ENCODE assay signal across 14 cellular contexts in genomic region chr13:73952683-73953082, GRCh38.
DNase-seq lines count a peak whose midpoint lies in the region; ATAC-seq and TF ChIP-seq lines count a peak whose summit lies in the region.
"Had no signal": no experiment of that assay in that cellular context is flagged by ENCODE, and none has a peak within 500 bp of the region (broad histone marks: within the 10 kb centered on the region; RNA-seq: fewer than 3 reads in every experiment).

No MANE protein-coding gene starts in this region.

- CTCF ChIA-PET in CD8-positive, alpha-beta T cell (lab: Charles Lee), result interaction anchor here (1.4 kb wide), 1 partner anchor 335 kb away, joined by 4 read pairs; no protein-coding TSS in a partner anchor
- CTCF ChIA-PET in naive thymus-derived CD4-positive, alpha-beta T cell (lab: Charles Lee), result interaction anchor here (0.6 to 1.9 kb wide), 3 partner anchors 8 to 103 kb away, joined by 3 to 5 read pairs (median 3); no protein-coding TSS in a partner anchor

- no peak overlapping the region for H3K4me3 Mint-ChIP-seq in CD8-positive, alpha-beta T cell
- no peak overlapping the region for H3K4me3 Mint-ChIP-seq in HFFc6
- no peak overlapping the region for H3K4me3 Mint-ChIP-seq in activated naive CD8-positive, alpha-beta T cell
- H3K4me3 Mint-ChIP-seq in naive thymus-derived CD4-positive, alpha-beta T cell, result peak overlapping the region in 6 of 10 donors; percentile 3 to 64 (median 10)
- H3K4me3 Mint-ChIP-seq: H9 had no signal

- no peak overlapping the region for H3K27ac ChIP-seq in CD8-positive, alpha-beta T cell (ENCODE audit: low read depth, low read length)
- no peak overlapping the region for H3K27ac ChIP-seq in naive thymus-derived CD4-positive, alpha-beta T cell (ENCODE audit: low read depth, low read length)

- peaks cover 17% of the 10 kb centered on the region for H3K36me3 Mint-ChIP-seq in CD8-positive, alpha-beta T cell
- H3K36me3 Mint-ChIP-seq in HFFc6 (ENCODE audit: low read depth), result no peaks in the 10 kb centered on the region
- peaks cover 9% of the 10 kb centered on the region for H3K36me3 Mint-ChIP-seq in activated naive CD8-positive, alpha-beta T cell
- peaks cover 0 to 16% (median 7%) of the 10 kb centered on the region in 5 donors for H3K36me3 Mint-ChIP-seq in naive thymus-derived CD4-positive, alpha-beta T cell

- ATAC-seq in CD8-positive, alpha-beta T cell, result no peak
- no peak for ATAC-seq in naive thymus-derived CD4-positive, alpha-beta T cell
- no peak for ATAC-seq in HG02970 (IDR thresholded peaks at IDR 0.05; ENCODE audit: low FRiP score, unreplicated experiment)
- no peak for ATAC-seq in GM21825 (IDR thresholded peaks at IDR 0.05; ENCODE audit: unreplicated experiment)
- ATAC-seq in HG03175 (IDR thresholded peaks at IDR 0.05; ENCODE audit: unreplicated experiment), result no peak
- ATAC-seq: GM12878, right cardiac atrium had no signal

- H3K27me3 Mint-ChIP-seq in CD8-positive, alpha-beta T cell (ENCODE audit: low read depth), result no peaks in the 10 kb centered on the region
- H3K27me3 Mint-ChIP-seq in HFFc6 (ENCODE audit: insufficient read depth), result no peaks in the 10 kb centered on the region; the same call in none of the 2 replicates
- H3K27me3 Mint-ChIP-seq in activated naive CD8-positive, alpha-beta T cell, result no peaks in the 10 kb centered on the region
- no peaks in the 10 kb centered on the region for H3K27me3 Mint-ChIP-seq in naive thymus-derived CD4-positive, alpha-beta T cell

- peaks cover 38% of the 10 kb centered on the region for H3K4me1 ChIP-seq in CD8-positive, alpha-beta T cell (ENCODE audit: insufficient read depth, low read length)
- peaks cover 14 to 19% of the 10 kb centered on the region in 2 donors for H3K4me1 ChIP-seq in naive thymus-derived CD4-positive, alpha-beta T cell (ENCODE audit: control insufficient read depth in 2 of 2, insufficient read depth in 2 of 2, low read length in 2 of 2)

- H3K27me3 ChIP-seq in CD8-positive, alpha-beta T cell (ENCODE audit: insufficient read depth, low read length), result no peaks in the 10 kb centered on the region
- H3K27me3 ChIP-seq in naive thymus-derived CD4-positive, alpha-beta T cell (ENCODE audit: control insufficient read depth in 2 of 2, insufficient read depth in 2 of 2, low read length in 2 of 2), result no peaks in the 10 kb centered on the region

- no peak overlapping the region for H3K4me3 ChIP-seq in CD8-positive, alpha-beta T cell (ENCODE audit: low read depth, low read length)
- H3K4me3 ChIP-seq in naive thymus-derived CD4-positive, alpha-beta T cell (ENCODE audit: low read length), result no peak overlapping the region
- H3K4me3 ChIP-seq: GM12878 had no signal

- DNase-seq in CD8-positive, alpha-beta T cell, result no peak
- DNase-seq in HFFc6, result no peak
- no peak for DNase-seq in naive thymus-derived CD4-positive, alpha-beta T cell
- DNase-seq: activated CD4-positive, CD25-positive, alpha-beta regulatory T cell; C1 segment of cervical spinal cord; H9; NCI-H774; right cardiac atrium; RPMI8226 had no signal

- H3K9me3 Mint-ChIP-seq in CD8-positive, alpha-beta T cell, result no peaks in the 10 kb centered on the region
- H3K9me3 Mint-ChIP-seq in HFFc6, result no peaks in the 10 kb centered on the region
- no peaks in the 10 kb centered on the region for H3K9me3 Mint-ChIP-seq in activated naive CD8-positive, alpha-beta T cell (ENCODE audit: low read depth)
- peaks cover 0 to 4% (median 0%) of the 10 kb centered on the region in 11 donors for H3K9me3 Mint-ChIP-seq in naive thymus-derived CD4-positive, alpha-beta T cell
- H3K9me3 Mint-ChIP-seq: H9 had no signal

- H3K27ac Mint-ChIP-seq in CD8-positive, alpha-beta T cell, result peak overlapping the region; percentile 41
- H3K27ac Mint-ChIP-seq in HFFc6, result peak overlapping the region; percentile 63; the same call in 1 of the 2 replicates
- peak overlapping the region; percentile 58 for H3K27ac Mint-ChIP-seq in activated naive CD8-positive, alpha-beta T cell
- peak overlapping the region in 8 of 9 donors; percentile 1 to 70 (median 56) for H3K27ac Mint-ChIP-seq in naive thymus-derived CD4-positive, alpha-beta T cell
- H3K27ac Mint-ChIP-seq: H9 had no signal

- intact Hi-C loops in CD8-positive, alpha-beta T cell (cut with DNase I, micrococcal nuclease), result no loop called here
- intact Hi-C loops in naive thymus-derived CD4-positive, alpha-beta T cell (cut with micrococcal nuclease), result loop anchor here in 1 of 2 donors (1.0 kb wide), 1 partner anchor 8 kb away; no protein-coding TSS in a partner anchor

- POLR2A ChIA-PET in CD8-positive, alpha-beta T cell (lab: Charles Lee), result no interaction called here
- POLR2A ChIA-PET in naive thymus-derived CD4-positive, alpha-beta T cell (lab: Charles Lee), result interaction anchor here (0.6 to 1.3 kb wide), 4 partner anchors 13 to 257 kb away, joined by 3 to 5 read pairs (median 4); no protein-coding TSS in a partner anchor

- peaks cover 80% of the 10 kb centered on the region for H3K4me1 Mint-ChIP-seq in CD8-positive, alpha-beta T cell (ENCODE audit: low read depth)
- peaks cover 33% of the 10 kb centered on the region for H3K4me1 Mint-ChIP-seq in HFFc6 (ENCODE audit: low read depth)
- peaks cover 76% of the 10 kb centered on the region for H3K4me1 Mint-ChIP-seq in activated naive CD8-positive, alpha-beta T cell (ENCODE audit: low read depth)
- H3K4me1 Mint-ChIP-seq in naive thymus-derived CD4-positive, alpha-beta T cell, result peaks cover 23 to 90% (median 81%) of the 10 kb centered on the region in 7 donors
- H3K4me1 Mint-ChIP-seq: H9 had no signal

- H3K9me3 ChIP-seq in CD8-positive, alpha-beta T cell (ENCODE audit: low read length), result no peaks in the 10 kb centered on the region
- no peaks in the 10 kb centered on the region for H3K9me3 ChIP-seq in naive thymus-derived CD4-positive, alpha-beta T cell (ENCODE audit: control insufficient read depth in 2 of 3, low read length in 3 of 3)

- TF ChIP-seq CTCF in CD8-positive, alpha-beta T cell (IDR thresholded peaks at IDR 0.05), result no peak
- TF ChIP-seq CTCF in HFFc6 (IDR thresholded peaks at IDR 0.05), result no peak

- H3K36me3 ChIP-seq in CD8-positive, alpha-beta T cell (ENCODE audit: insufficient read depth, low read length), result no peaks in the 10 kb centered on the region
- H3K36me3 ChIP-seq in naive thymus-derived CD4-positive, alpha-beta T cell (ENCODE audit: control insufficient read depth in 2 of 3, insufficient read depth in 3 of 3, low read length in 3 of 3), result no peaks in the 10 kb centered on the region

Comparison
In these comparisons a context has a peak if more than half of its experiments do, and no peak if none do; other contexts are left out.
1. H3K4me3 Mint-ChIP-seq: peak in naive thymus-derived CD4-positive, alpha-beta T cell (6 of 10); none in CD8-positive, alpha-beta T cell (single experiment), HFFc6 (single experiment) and activated naive CD8-positive, alpha-beta T cell (single experiment).
2. Peak in every context shown above with its lines, with median percentiles within 50 percentile points of each other: H3K27ac Mint-ChIP-seq.